20 cellular contexts compared by ENCODE assay signal in the genomic region with DNA sequence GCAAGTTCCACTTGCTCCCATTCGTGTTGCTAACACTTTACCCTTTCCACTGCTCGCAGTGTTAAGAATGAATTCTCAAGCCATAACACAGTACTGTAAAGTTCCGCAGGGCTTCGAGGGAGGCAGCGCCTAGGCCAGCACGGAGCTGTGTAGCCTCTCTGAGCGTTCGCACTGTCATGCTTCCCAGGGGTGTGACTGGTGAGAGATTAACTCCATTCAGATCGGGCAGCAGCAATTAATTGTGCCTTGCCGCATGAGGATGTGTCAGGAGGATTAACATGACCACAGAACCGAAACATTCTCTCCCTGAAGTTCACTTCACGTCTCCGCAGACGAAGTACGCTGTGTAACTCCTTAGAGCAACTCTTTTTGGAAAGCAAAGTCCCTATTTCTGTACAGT. TPM values are rescaled to one million over a fixed set of nuclear protein-coding genes. Genes with fewer than 3 reads are reported as not detected.
DNase-seq lines count a peak whose midpoint lies in the region; ATAC-seq and TF ChIP-seq lines count a peak whose summit lies in the region.
"Had no signal": no experiment of that assay in that cellular context is flagged by ENCODE, and none has a peak within 500 bp of the region (broad histone marks: within the 10 kb centered on the region; RNA-seq: fewer than 3 reads in every experiment).

No MANE protein-coding gene starts in this region.

- no peak overlapping the region for H3K27ac ChIP-seq in upper lobe of right lung
- H3K27ac ChIP-seq: HL-60, left lung, transverse colon had no signal

- H3K27me3 Mint-ChIP-seq in brain = no peaks in the 10 kb centered on the region
- no peaks in the 10 kb centered on the region for H3K27me3 Mint-ChIP-seq in neural crest cell (ENCODE audit: low read depth)
- H3K27me3 Mint-ChIP-seq in naive thymus-derived CD8-positive, alpha-beta T cell = no peaks in the 10 kb centered on the region
- H3K27me3 Mint-ChIP-seq: activated CD4-positive, alpha-beta T cell treated with anti-CD3 and anti-CD28 coated beads, Interleukin-2, amount 10 ng/mL, durations not matched to agents 7 days and 5 days had no signal

- no peaks in the 10 kb centered on the region for H3K9me3 ChIP-seq in upper lobe of right lung
- H3K9me3 ChIP-seq: esophagus squamous epithelium, left lung, transverse colon had no signal

- H3K4me1 ChIP-seq in upper lobe of right lung = no peaks in the 10 kb centered on the region
- H3K4me1 ChIP-seq: transverse colon had no signal

- no peaks in the 10 kb centered on the region for H3K27me3 ChIP-seq in upper lobe of right lung
- H3K27me3 ChIP-seq: esophagus squamous epithelium, left lung, transverse colon had no signal

- ATAC-seq in upper lobe of right lung (no peak), GM18520 (IDR thresholded peaks at IDR 0.05; ENCODE audit: unreplicated experiment) (no peak)
- ATAC-seq in naive thymus-derived CD8-positive, alpha-beta T cell = no peak
- ATAC-seq: left lung; stimulated activated naive CD8-positive, alpha-beta T cell treated with anti-CD3 and anti-CD28 coated beads, Interleukin-15, Interleukin-2, amounts not matched to agents 100 U/mL and 50 U/mL, for 24 hours had no signal

- TF ChIP-seq CTCF in brain (conservative IDR thresholded peaks at IDR 0.05) (no peak), neural crest cell (conservative IDR thresholded peaks at IDR 0.05) (no peak), upper lobe of right lung (IDR thresholded peaks at IDR 0.05) (no peak), GM20000 (IDR thresholded peaks at IDR 0.05; ENCODE audit: extremely low read depth, missing control alignments) (no peak)

- DNase-seq in MV-4-11 (lab: John Stamatoyannopoulos, UW) (peak; percentile 44), neural crest cell (ENCODE audit: low read depth, low spot score) (no peak), upper lobe of right lung (peak; percentile 22), GM20000 (ENCODE audit: low spot score) (no peak)
- DNase-seq in naive thymus-derived CD8-positive, alpha-beta T cell = no peak
- DNase-seq: activated CD4-positive, alpha-beta T cell treated with anti-CD3 and anti-CD28 coated beads, Interleukin-2, amount 10 ng/mL, durations not matched to agents 7 days and 5 days; activated CD8-positive, alpha-beta memory T cell treated with anti-CD3 and anti-CD28 coated beads, Interleukin-2, amount 50 U/mL, for 4 hours; activated gamma-delta T cell treated with Interleukin-2 at 50 U/mL for 16 hours; AML-193; amygdala; COR-L47; esophagus squamous epithelium; left lung; NCI-H187 treated with DMSO at 0.1 percent for 48 hours; right cardiac atrium; stimulated activated naive CD8-positive, alpha-beta T cell treated with anti-CD3 and anti-CD28 coated beads, Interleukin-15, Interleukin-2, amounts not matched to agents 100 U/mL and 50 U/mL, for 24 hours; transverse colon had no signal

- H3K9me3 Mint-ChIP-seq in brain (no peaks in the 10 kb centered on the region), neural crest cell (no peaks in the 10 kb centered on the region)
- H3K9me3 Mint-ChIP-seq in naive thymus-derived CD8-positive, alpha-beta T cell = no peaks in the 10 kb centered on the region
- H3K9me3 Mint-ChIP-seq: activated CD4-positive, alpha-beta T cell treated with anti-CD3 and anti-CD28 coated beads, Interleukin-2, amount 10 ng/mL, durations not matched to agents 7 days and 5 days had no signal

- intact Hi-C loops in upper lobe of right lung (cut with DNase I) = no loop called here

- peak overlapping the region in 4 of 5 experiments; percentile 8 to 54 (median 36) for H3K4me3 Mint-ChIP-seq in brain
- no peak overlapping the region for H3K4me3 Mint-ChIP-seq in neural crest cell
- H3K4me3 Mint-ChIP-seq in naive thymus-derived CD8-positive, alpha-beta T cell = no peak overlapping the region
- H3K4me3 Mint-ChIP-seq: activated CD4-positive, alpha-beta T cell treated with anti-CD3 and anti-CD28 coated beads, Interleukin-2, amount 10 ng/mL, durations not matched to agents 7 days and 5 days had no signal

- H3K4me1 Mint-ChIP-seq in brain (peaks cover 47% of the 10 kb centered on the region), neural crest cell (peaks cover 8% of the 10 kb centered on the region)
- H3K4me1 Mint-ChIP-seq in naive thymus-derived CD8-positive, alpha-beta T cell = peaks cover 0 to 8% (median 2%) of the 10 kb centered on the region in 4 donors
- H3K4me1 Mint-ChIP-seq: activated CD4-positive, alpha-beta T cell treated with anti-CD3 and anti-CD28 coated beads, Interleukin-2, amount 10 ng/mL, durations not matched to agents 7 days and 5 days had no signal

- POLR2A ChIA-PET in naive thymus-derived CD8-positive, alpha-beta T cell (lab: Charles Lee) = no interaction called here

- peaks cover 42% of the 10 kb centered on the region for H3K36me3 ChIP-seq in upper lobe of right lung

- no peak overlapping the region for H3K4me3 ChIP-seq in upper lobe of right lung
- H3K4me3 ChIP-seq: esophagus squamous epithelium, left lung, transverse colon had no signal

- peak overlapping the region in 4 of 5 experiments; percentile 11 to 70 (median 22) for H3K27ac Mint-ChIP-seq in brain
- H3K27ac Mint-ChIP-seq in neural crest cell (ENCODE audit: unreplicated experiment) = peak overlapping the region; percentile 73
- H3K27ac Mint-ChIP-seq in naive thymus-derived CD8-positive, alpha-beta T cell = no peak overlapping the region
- H3K27ac Mint-ChIP-seq: activated CD4-positive, alpha-beta T cell treated with anti-CD3 and anti-CD28 coated beads, Interleukin-2, amount 10 ng/mL, durations not matched to agents 7 days and 5 days had no signal

- peaks cover 32% of the 10 kb centered on the region for H3K36me3 Mint-ChIP-seq in brain
- no peaks in the 10 kb centered on the region for H3K36me3 Mint-ChIP-seq in neural crest cell (ENCODE audit: low read depth)
- peaks cover 0 to 49% (median 25%) of the 10 kb centered on the region in 3 donors for H3K36me3 Mint-ChIP-seq in naive thymus-derived CD8-positive, alpha-beta T cell

RNA-seq across cellular contexts. Expression of gene ZBTB34, which starts 23.2 kb away (rescaled TPM):
- 2.6 TPM for polyA plus RNA-seq in brain (ENCODE audit: insufficient read depth, low read depth, low replicate concordance)
- total RNA-seq in neural crest cell (16.1 and 16.9 TPM in 2 replicates), upper lobe of right lung (15.1 TPM)
- 1 to 10 TPM; 8.3 to 8.5 TPM for total RNA-seq in naive thymus-derived CD8-positive, alpha-beta T cell
- under 1 TPM; 0.61 to 0.99 (median 0.66) TPM for polyA plus RNA-seq in naive thymus-derived CD8-positive, alpha-beta T cell

RNA-seq across cellular contexts. Expression of gene RALGPS1, which starts 30.9 kb away (rescaled TPM):
- polyA plus RNA-seq in brain (ENCODE audit: insufficient read depth, low read depth, low replicate concordance) = 25.3 TPM
- total RNA-seq in neural crest cell = 10.8 and 11.7 TPM in 2 replicates
- total RNA-seq in upper lobe of right lung = 15.9 TPM
- total RNA-seq in naive thymus-derived CD8-positive, alpha-beta T cell = 1 to 10 TPM; 5.5 to 6.4 TPM
- 1 to 10 TPM in 2 of 3 donors, under 1 TPM in 1; 0.83 to 1.8 (median 1.3) TPM for polyA plus RNA-seq in naive thymus-derived CD8-positive, alpha-beta T cell

Comparison
In these comparisons a context has a peak if more than half of its experiments do, and no peak if none do; other contexts are left out.
1. DNase-seq: peak in MV-4-11 (single experiment) and upper lobe of right lung (single experiment); none in neural crest cell (single experiment), GM20000 (single experiment) and naive thymus-derived CD8-positive, alpha-beta T cell (0 of 10).
2. H3K27ac Mint-ChIP-seq: peak in brain (4 of 5) and neural crest cell (single experiment); none in naive thymus-derived CD8-positive, alpha-beta T cell (0 of 10).
3. H3K4me3 Mint-ChIP-seq: peak in brain (4 of 5); none in neural crest cell (single experiment) and naive thymus-derived CD8-positive, alpha-beta T cell (0 of 10).